Comparison of ENCODE assay signal across 1 cellular context in genomic region chr19:48946789-48947542, GRCh38.
TF ChIP-seq lines count a peak whose summit lies in the region.

No MANE protein-coding gene starts in this region.

TF ChIP-seq in H1, 55 proteins besides CTCF, POLR2A, EP300 and RAD21:
- no peak for TF ChIP-seq SIRT6 (IDR thresholded peaks at IDR 0.05; ENCODE audit: low read length)
- no peak for TF ChIP-seq CBX8 (IDR thresholded peaks at IDR 0.05; ENCODE audit: borderline replicate concordance, low read depth, low read length)
- no peak for TF ChIP-seq TCF12 (IDR thresholded peaks at IDR 0.05; ENCODE audit: low read depth, low read length)
- no peak for TF ChIP-seq SAP30 (IDR thresholded peaks at IDR 0.05; ENCODE audit: insufficient read depth, insufficient replicate concordance, low read length)
- TF ChIP-seq POLR2AphosphoS5 (IDR thresholded peaks at IDR 0.05; ENCODE audit: low read depth, low read length), result no peak
- no peak for TF ChIP-seq TEAD4 (IDR thresholded peaks at IDR 0.05; ENCODE audit: low read depth, low read length)
TF ChIP-seq in H1: peak in this region for 0.
